8 cellular contexts compared by ENCODE assay signal in genomic region chr5:61768692-61769281, GRCh38.
A peak's percentile ranks its signal among the peaks of the same experiment; 100 is the strongest.
DNase-seq lines count a peak whose midpoint lies in the region; ATAC-seq and TF ChIP-seq lines count a peak whose summit lies in the region.

No MANE protein-coding gene starts in this region.

- no peak overlapping the region for H3K9ac ChIP-seq in SK-N-SH

- no peak overlapping the region for H2AFZ ChIP-seq in SK-N-SH (ENCODE audit: low read depth)

- H3K4me3 ChIP-seq in SK-N-SH (ENCODE audit: low read depth in 2 of 2, low read length in 1 of 2), result no peak overlapping the region
- H3K4me3 ChIP-seq in effector memory CD4-positive, alpha-beta T cell (ENCODE audit: insufficient read depth, low read depth, low read length, poor library complexity, severe bottlenecking), result no peak overlapping the region
- H3K4me3 ChIP-seq in naive thymus-derived CD4-positive, alpha-beta T cell (ENCODE audit: low read length), result no peak overlapping the region

- CTCF ChIA-PET in SK-N-SH (lab: Yijun Ruan, JAX), result interaction anchor here (0.7 to 1.8 kb wide), 6 partner anchors 31 to 810 kb away, joined by 3 to 4 read pairs (median 3); no protein-coding TSS in a partner anchor
- CTCF ChIA-PET in naive thymus-derived CD4-positive, alpha-beta T cell (lab: Charles Lee), result no interaction called here

- H3K36me3 Mint-ChIP-seq in naive thymus-derived CD4-positive, alpha-beta T cell, result no peaks in the 10 kb centered on the region

- H3K27ac Mint-ChIP-seq in naive thymus-derived CD4-positive, alpha-beta T cell, result no peak overlapping the region

- H3K4me2 ChIP-seq in SK-N-SH, result no peak overlapping the region

- peaks cover 0 to 16% (median 0%) of the 10 kb centered on the region in 11 donors for H3K9me3 Mint-ChIP-seq in naive thymus-derived CD4-positive, alpha-beta T cell

- H3K9me3 ChIP-seq in SK-N-SH, result no peaks in the 10 kb centered on the region
- no peaks in the 10 kb centered on the region for H3K9me3 ChIP-seq in effector memory CD4-positive, alpha-beta T cell (ENCODE audit: control insufficient read depth, low read length)
- no peaks in the 10 kb centered on the region for H3K9me3 ChIP-seq in naive thymus-derived CD4-positive, alpha-beta T cell (ENCODE audit: control insufficient read depth in 2 of 3, low read length in 3 of 3)

- H3K36me3 ChIP-seq in SK-N-SH (replicated peaks in 1 of 2; ENCODE audit: control insufficient read depth in 1 of 2, insufficient read depth in 2 of 2, low read length in 1 of 2), result no peaks in the 10 kb centered on the region
- H3K36me3 ChIP-seq in effector memory CD4-positive, alpha-beta T cell (ENCODE audit: control insufficient read depth, insufficient read depth, low read length), result no peaks in the 10 kb centered on the region
- no peaks in the 10 kb centered on the region for H3K36me3 ChIP-seq in naive thymus-derived CD4-positive, alpha-beta T cell (ENCODE audit: control insufficient read depth in 2 of 3, insufficient read depth in 3 of 3, low read length in 3 of 3)

- no peaks in the 10 kb centered on the region for H3K79me2 ChIP-seq in SK-N-SH (ENCODE audit: insufficient read depth)

- no peak for TF ChIP-seq EP300 in SK-N-SH (IDR thresholded peaks at IDR 0.05; ENCODE audit: borderline replicate concordance in 1 of 2, low read depth in 1 of 2, low read length in 1 of 2)

- no peaks in the 10 kb centered on the region for H3K9me2 ChIP-seq in SK-N-SH

- POLR2A ChIA-PET in SK-N-SH (lab: Yijun Ruan, JAX), result no interaction called here
- POLR2A ChIA-PET in naive thymus-derived CD4-positive, alpha-beta T cell (lab: Charles Lee), result no interaction called here

- peak; percentile 95 for ATAC-seq in GM21423 (IDR thresholded peaks at IDR 0.05; ENCODE audit: unreplicated experiment)
- ATAC-seq in HG03520 (IDR thresholded peaks at IDR 0.05; ENCODE audit: unreplicated experiment), result peak; percentile 99
- ATAC-seq in naive thymus-derived CD4-positive, alpha-beta T cell, result no peak

- H3K4me1 ChIP-seq in SK-N-SH (ENCODE audit: control insufficient read depth in 1 of 2, insufficient read depth in 2 of 2, low read depth in 1 of 2, low read length in 1 of 2), result no peaks in the 10 kb centered on the region; a peak in 1 of 4 replicates
- H3K4me1 ChIP-seq in effector memory CD4-positive, alpha-beta T cell (ENCODE audit: control insufficient read depth, insufficient read depth, low read length, poor library complexity, severe bottlenecking), result no peaks in the 10 kb centered on the region
- no peaks in the 10 kb centered on the region for H3K4me1 ChIP-seq in naive thymus-derived CD4-positive, alpha-beta T cell (ENCODE audit: control insufficient read depth in 2 of 2, insufficient read depth in 2 of 2, low read length in 2 of 2)

- H3K27ac ChIP-seq in SK-N-SH (ENCODE audit: low read depth in 2 of 2, low read length in 1 of 2), result no peak overlapping the region
- no peak overlapping the region for H3K27ac ChIP-seq in effector memory CD4-positive, alpha-beta T cell (ENCODE audit: insufficient read depth, low read length, poor library complexity, severe bottlenecking)
- no peak overlapping the region for H3K27ac ChIP-seq in naive thymus-derived CD4-positive, alpha-beta T cell (ENCODE audit: low read depth, low read length)

- peaks cover 0 to 40% (median 18%) of the 10 kb centered on the region in 5 donors for H3K27me3 Mint-ChIP-seq in naive thymus-derived CD4-positive, alpha-beta T cell

- H3F3A ChIP-seq in SK-N-SH (replicated peaks; ENCODE audit: insufficient read depth), result no peaks in the 10 kb centered on the region

- H3K27me3 ChIP-seq in SK-N-SH (ENCODE audit: insufficient read depth), result no peaks in the 10 kb centered on the region
- no peaks in the 10 kb centered on the region for H3K27me3 ChIP-seq in effector memory CD4-positive, alpha-beta T cell (replicated peaks; ENCODE audit: control insufficient read depth, insufficient read depth, low read length, poor library complexity, severe bottlenecking)
- no peaks in the 10 kb centered on the region for H3K27me3 ChIP-seq in naive thymus-derived CD4-positive, alpha-beta T cell (ENCODE audit: control insufficient read depth in 2 of 2, insufficient read depth in 2 of 2, low read length in 2 of 2)

- 52% methylated on average over 5 of the region's 5 CpGs for WGBS in SK-N-SH (ENCODE audit: low lambda C conversion rate)

- no peaks in the 10 kb centered on the region for H4K20me1 ChIP-seq in SK-N-SH (ENCODE audit: insufficient read depth)

- no peak overlapping the region for H3K4me3 Mint-ChIP-seq in naive thymus-derived CD4-positive, alpha-beta T cell

- TF ChIP-seq CTCF in GM12873 (IDR thresholded peaks at IDR 0.05; ENCODE audit: insufficient read depth, low read depth, low read length, missing control alignments) (peak; percentile 92), SK-N-SH (IDR thresholded peaks at IDR 0.05) (peak; percentile 63)

- intact Hi-C loops in naive thymus-derived CD4-positive, alpha-beta T cell (cut with micrococcal nuclease), result no loop called here

- peak; percentile 34 for TF ChIP-seq RAD21 in SK-N-SH (IDR thresholded peaks at IDR 0.05; ENCODE audit: low read length)

- DNase-seq in SK-N-SH (peak; percentile 31), islet precursor cell (peak; percentile 87), NOMO-1 (lab: John Stamatoyannopoulos, UW; ENCODE audit: unreplicated experiment in 2 of 2) (no peak)
- DNase-seq in effector memory CD4-positive, alpha-beta T cell, result no peak
- no peak for DNase-seq in naive thymus-derived CD4-positive, alpha-beta T cell

- H3K4me1 Mint-ChIP-seq in naive thymus-derived CD4-positive, alpha-beta T cell, result no peaks in the 10 kb centered on the region

TF ChIP-seq in SK-N-SH, 30 proteins besides CTCF, POLR2A, EP300 and RAD21:
- TF ChIP-seq POLR2AphosphoS5 (IDR thresholded peaks at IDR 0.05; ENCODE audit: low read depth, low read length) (no peak), RXRA (IDR thresholded peaks at IDR 0.05; ENCODE audit: borderline replicate concordance, low read depth) (no peak), TEAD4 (IDR thresholded peaks at IDR 0.05; ENCODE audit: borderline replicate concordance, insufficient read depth) (no peak), NFIC (IDR thresholded peaks at IDR 0.05; ENCODE audit: borderline replicate concordance) (no peak), JUND (IDR thresholded peaks at IDR 0.05) (no peak), SMC3 (IDR thresholded peaks at IDR 0.05; ENCODE audit: low read depth, low read length) (peak; percentile 13; the same call in 1 of the 2 replicates), RFX5 (IDR thresholded peaks at IDR 0.05; ENCODE audit: low read length) (no peak)

Comparison
In these comparisons a context has a peak if more than half of its experiments do, and no peak if none do; other contexts are left out.
1. DNase-seq: peak in SK-N-SH (single experiment) and islet precursor cell (single experiment); none in effector memory CD4-positive, alpha-beta T cell (0 of 3), naive thymus-derived CD4-positive, alpha-beta T cell (0 of 9) and NOMO-1 (0 of 2).